In the genomic region with DNA sequence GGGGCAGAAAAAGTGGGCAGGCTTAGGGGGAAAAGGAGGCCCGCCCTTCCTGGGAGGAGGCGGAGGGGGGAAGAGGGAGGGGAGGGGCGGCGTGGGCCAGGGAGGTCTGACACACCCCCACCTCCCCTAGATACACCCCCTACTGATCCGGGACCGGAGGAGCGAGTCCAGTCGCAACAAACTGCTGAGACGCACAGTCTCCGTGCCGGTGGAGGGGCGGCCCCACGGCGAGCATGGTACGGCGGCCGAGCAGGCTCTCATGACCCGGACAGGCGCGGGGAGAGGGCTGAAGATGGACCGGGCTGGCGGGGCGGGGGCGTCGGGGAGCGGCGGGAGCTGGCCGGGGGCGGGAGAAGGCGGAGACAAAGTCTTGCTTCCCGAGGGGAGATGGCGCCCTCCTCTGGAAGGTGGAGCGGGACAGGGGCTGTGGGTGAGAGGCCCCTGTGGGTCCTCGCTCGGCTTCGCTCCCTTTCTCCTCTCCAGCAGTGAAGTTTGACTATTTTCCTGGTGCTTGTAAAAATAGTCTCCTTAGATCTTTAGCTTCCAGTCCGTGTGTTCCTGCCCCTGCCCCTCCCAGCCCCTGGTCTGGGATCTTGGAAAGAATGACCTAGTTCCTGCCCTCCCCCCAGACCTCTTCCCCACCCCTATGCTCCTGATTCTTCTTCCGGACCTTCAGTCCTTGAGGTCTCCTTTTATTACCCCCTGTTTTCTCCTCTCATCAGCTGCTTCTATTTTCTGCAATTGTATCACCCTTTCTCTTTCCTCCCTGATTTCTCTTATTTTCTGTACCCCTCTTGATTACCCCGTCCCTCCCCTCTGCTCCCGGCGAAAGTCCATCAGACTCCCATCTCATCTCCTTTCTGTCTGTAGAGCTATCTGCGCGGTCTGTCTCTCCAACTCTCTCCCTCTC, we compare ENCODE assay signal across 8 cellular contexts. TPM values are rescaled to one million over a fixed set of nuclear protein-coding genes. Genes with fewer than 3 reads are reported as not detected.
DNase-seq lines count a peak whose midpoint lies in the region; ATAC-seq and TF ChIP-seq lines count a peak whose summit lies in the region.

No MANE protein-coding gene starts in this region.

- H3K4me1 Mint-ChIP-seq in activated CD4-positive, alpha-beta memory T cell treated with anti-CD3 and anti-CD28 coated beads for 36 hours (ENCODE audit: low read depth), result peaks cover 56% of the 10 kb centered on the region

- H3K4me3 Mint-ChIP-seq in activated CD4-positive, alpha-beta memory T cell treated with anti-CD3 and anti-CD28 coated beads for 36 hours, result peak overlapping the region; percentile 83

- no peaks in the 10 kb centered on the region for H3K9me3 ChIP-seq in ES-I3 (ENCODE audit: control insufficient read depth, insufficient read depth, low read length)

- POLR2A ChIA-PET in activated CD4-positive, alpha-beta memory T cell treated with anti-CD3 and anti-CD28 coated beads for 36 hours (lab: Charles Lee), result interaction anchor here (0.8 to 2.7 kb wide), 6 partner anchors 9 to 196 kb away, joined by 3 to 24 read pairs (median 5); a partner anchor contains a TSS

- H3K27me3 Mint-ChIP-seq in activated CD4-positive, alpha-beta memory T cell treated with anti-CD3 and anti-CD28 coated beads for 36 hours, result no peaks in the 10 kb centered on the region

- DNase-seq in NCI-H526 treated with DMSO at 0.1 percent for 48 hours (lab: John Stamatoyannopoulos, UW) (peak; percentile 78), dermis microvascular lymphatic vessel endothelial cell (ENCODE audit: low read depth in 2 of 2) (peak; percentile 23 to 84), lower leg skin (ENCODE audit: low spot score in 2 of 2) (peak; percentile 81 to 98)
- DNase-seq in activated CD4-positive, alpha-beta memory T cell treated with anti-CD3 and anti-CD28 coated beads for 36 hours, result peak; percentile 93
- DNase-seq in stimulated activated CD4-positive, alpha-beta T cell treated with anti-CD3 and anti-CD28 coated beads, Interleukin-4, amount 100 ng/mL, for 48 hours (ENCODE audit: low read depth in 2 of 2), result peak; percentile 74 to 88

- peak overlapping the region; percentile 28 for H3K4me3 ChIP-seq in lower leg skin (ENCODE audit: low read depth, poor library complexity, severe bottlenecking)

- peaks cover 7% of the 10 kb centered on the region for H3K36me3 Mint-ChIP-seq in activated CD4-positive, alpha-beta memory T cell treated with anti-CD3 and anti-CD28 coated beads for 36 hours

- no peaks in the 10 kb centered on the region for H3K9me3 Mint-ChIP-seq in activated CD4-positive, alpha-beta memory T cell treated with anti-CD3 and anti-CD28 coated beads for 36 hours

- peaks cover 32% of the 10 kb centered on the region for H3K4me1 ChIP-seq in ES-I3 (ENCODE audit: insufficient read depth, low read length)

- 0 to 2% methylated on average over 36 to 43 of the region's 43 CpGs for WGBS in lower leg skin, 2 donors

- no peaks in the 10 kb centered on the region for H3K36me3 ChIP-seq in ES-I3 (ENCODE audit: insufficient read depth, low read length)

- TF ChIP-seq CTCF in lower leg skin (IDR thresholded peaks at IDR 0.05), result no peak

- ATAC-seq in HG02763 (IDR thresholded peaks at IDR 0.05; ENCODE audit: unreplicated experiment), result peak; percentile 39
- no peak for ATAC-seq in GM21717 (IDR thresholded peaks at IDR 0.05; ENCODE audit: unreplicated experiment)

- intact Hi-C loops in activated CD4-positive, alpha-beta memory T cell treated with anti-CD3 and anti-CD28 coated beads for 36 hours (cut with micrococcal nuclease), result loop anchor here (1.0 kb wide), 3 partner anchors 8 to 35 kb away; a partner anchor contains a TSS
- intact Hi-C loops in lower leg skin (cut with DNase I; ENCODE audit: low total_unique reads), result no loop called here

- CTCF ChIA-PET in activated CD4-positive, alpha-beta memory T cell treated with anti-CD3 and anti-CD28 coated beads for 36 hours (lab: Charles Lee), result interaction anchor here (0.6 to 2.0 kb wide), 15 partner anchors 9 to 177 kb away, joined by 3 to 21 read pairs (median 4); a partner anchor contains a TSS

- peak overlapping the region; percentile 59 for H3K9ac ChIP-seq in ES-I3 (ENCODE audit: low read depth, low read length)

- peak overlapping the region; percentile 89 for H3K27ac Mint-ChIP-seq in activated CD4-positive, alpha-beta memory T cell treated with anti-CD3 and anti-CD28 coated beads for 36 hours

- no peak for TF ChIP-seq POLR2A in lower leg skin (IDR thresholded peaks at IDR 0.05)

RNA-seq across cellular contexts. Expression of a gene that starts 6.1 kb away (rescaled TPM):
- 10 to 100 TPM; 34.3 to 35.8 TPM for total RNA-seq in activated CD4-positive, alpha-beta memory T cell treated with anti-CD3 and anti-CD28 coated beads for 36 hours
- total RNA-seq in dermis microvascular lymphatic vessel endothelial cell (1.4 and 2.8 TPM in 2 replicates), lower leg skin (10 to 100 TPM in 2 of 4 donors, 1 to 10 TPM in 2; 7.5 to 21.1 (median 9.4) TPM)

RNA-seq across cellular contexts. Expression of a gene that starts 8.0 kb away (rescaled TPM):
- 100 to 1,000 TPM; 190 to 198 TPM for total RNA-seq in activated CD4-positive, alpha-beta memory T cell treated with anti-CD3 and anti-CD28 coated beads for 36 hours
- total RNA-seq in dermis microvascular lymphatic vessel endothelial cell (43.8 and 72.3 TPM in 2 replicates), lower leg skin (100 to 1,000 TPM in 3 of 4 donors, 10 to 100 TPM in 1; 96.5 to 162 (median 153) TPM)

RNA-seq across cellular contexts. Expression of a gene that starts 15.1 kb away (rescaled TPM):
- 10 to 100 TPM; 32.4 to 42.3 TPM for total RNA-seq in activated CD4-positive, alpha-beta memory T cell treated with anti-CD3 and anti-CD28 coated beads for 36 hours
- total RNA-seq in dermis microvascular lymphatic vessel endothelial cell (6.5 and 13.4 TPM in 2 replicates), lower leg skin (10 to 100 TPM; 40.9 to 73.0 (median 64.8) TPM)

RNA-seq across cellular contexts. Expression of a gene that starts 28.5 kb away (rescaled TPM):
- total RNA-seq in activated CD4-positive, alpha-beta memory T cell treated with anti-CD3 and anti-CD28 coated beads for 36 hours, result 10 to 100 TPM in 1 of 2 experiments, 1 to 10 TPM in 1; 9.7 to 10.1 TPM
- total RNA-seq in dermis microvascular lymphatic vessel endothelial cell (3.9 and 6.7 TPM in 2 replicates), lower leg skin (1 to 10 TPM; 4.0 to 5.4 (median 4.6) TPM)

RNA-seq across cellular contexts. Expression of a gene that starts 34.3 kb away (rescaled TPM):
- 100 to 1,000 TPM in 1 of 2 experiments, 10 to 100 TPM in 1; 94.6 to 103 TPM for total RNA-seq in activated CD4-positive, alpha-beta memory T cell treated with anti-CD3 and anti-CD28 coated beads for 36 hours
- total RNA-seq in dermis microvascular lymphatic vessel endothelial cell (9.9 and 16.7 TPM in 2 replicates), lower leg skin (10 to 100 TPM in 1 of 4 donors, 1 to 10 TPM in 3; 4.1 to 14.6 (median 9.3) TPM)
